In the genomic region with DNA sequence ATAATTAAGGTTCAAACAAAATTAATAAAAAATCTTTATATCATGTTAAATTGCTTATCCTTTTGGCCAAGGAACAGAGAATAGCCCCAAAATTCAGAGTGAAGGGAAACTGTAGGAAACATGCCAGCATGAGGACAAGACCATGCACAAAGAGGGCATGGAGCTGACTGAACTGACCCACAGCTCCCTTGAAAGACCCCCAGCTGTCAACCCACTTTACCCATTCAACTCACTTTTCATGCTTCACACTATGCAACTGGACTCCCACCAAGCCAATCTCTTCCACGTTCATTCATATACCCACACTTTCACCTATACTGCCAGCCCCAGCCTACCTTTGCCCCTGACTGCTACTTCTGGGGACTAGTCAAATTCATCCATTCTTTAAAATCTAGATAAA, we compare ENCODE assay signal across 1 cellular context.
TF ChIP-seq lines count a peak whose summit lies in the region.

No MANE protein-coding gene starts in this region.

TF ChIP-seq in GM23338, 12 proteins besides CTCF, POLR2A, EP300 and RAD21 (continued from another document):
- TF ChIP-seq CREB1 (CRISPR knock-in tag; IDR thresholded peaks at IDR 0.05; ENCODE audit: low read depth) (no peak), ZNF114 (CRISPR knock-in tag; IDR thresholded peaks at IDR 0.05) (no peak)
